Comparison of ENCODE assay signal across 1 cellular context in genomic region chr2:234986866-234987720, GRCh38.
TF ChIP-seq lines count a peak whose summit lies in the region.

No MANE protein-coding gene starts in this region.

TF ChIP-seq in HepG2, 621 proteins besides CTCF, POLR2A, EP300 and RAD21:
- TF ChIP-seq FOSL2 (CRISPR knock-in tag; IDR thresholded peaks at IDR 0.05): 0 out of 2 replicates have a peak, but pooled peaks have one; percentile 15
- no peak for TF ChIP-seq FOXA1 (IDR thresholded peaks at IDR 0.05)
- no peak for TF ChIP-seq FOXA1 (CRISPR knock-in tag; IDR thresholded peaks at IDR 0.05)
